In genomic region chr12:131733874-131734273, GRCh38 we compare ENCODE assay signal across 19 cellular contexts.
"Had no signal": no experiment of that assay in that cellular context is flagged by ENCODE, and none has a peak within 500 bp of the region (broad histone marks: within the 10 kb centered on the region; RNA-seq: fewer than 3 reads in every experiment).

No MANE protein-coding gene starts in this region.

- H3K4me1 Mint-ChIP-seq: activated CD4-positive, alpha-beta T cell treated with anti-CD3 and anti-CD28 coated beads, Interleukin-2, amount 10 ng/mL, durations not matched to agents 7 days and 5 days; naive thymus-derived CD4-positive, alpha-beta T cell; neural progenitor cell had no signal

- ATAC-seq: activated CD4-positive, CD25-positive, alpha-beta regulatory T cell treated with anti-CD3 and anti-CD28 coated beads, Interleukin-2, amount 50 U/mL, for 24 hours; activated CD8-positive, alpha-beta T cell treated with anti-CD3 and anti-CD28 coated beads for 36 hours; body of pancreas; left colon; lower lobe of right lung; psoas muscle; right cardiac atrium had no signal

- H3K9me3 Mint-ChIP-seq: activated CD4-positive, alpha-beta T cell treated with anti-CD3 and anti-CD28 coated beads, Interleukin-2, amount 10 ng/mL, durations not matched to agents 7 days and 5 days; activated CD8-positive, alpha-beta T cell treated with anti-CD3 and anti-CD28 coated beads for 36 hours; activated T-cell treated with anti-CD3 and anti-CD28 coated beads, Interleukin-2, amount 50 U/mL, for 4 hours; naive thymus-derived CD4-positive, alpha-beta T cell; neural progenitor cell; type B pancreatic cell had no signal

- H3K27me3 Mint-ChIP-seq: activated CD4-positive, alpha-beta T cell treated with anti-CD3 and anti-CD28 coated beads, Interleukin-2, amount 10 ng/mL, durations not matched to agents 7 days and 5 days; activated CD8-positive, alpha-beta T cell treated with anti-CD3 and anti-CD28 coated beads for 36 hours; naive thymus-derived CD4-positive, alpha-beta T cell; type B pancreatic cell had no signal

- DNase-seq: activated CD4-positive, alpha-beta T cell treated with anti-CD3 and anti-CD28 coated beads, Interleukin-2, amount 10 ng/mL, durations not matched to agents 7 days and 5 days; activated CD8-positive, alpha-beta T cell treated with anti-CD3 and anti-CD28 coated beads for 36 hours; activated naive CD4-positive, alpha-beta T cell treated with anti-CD3 and anti-CD28 coated beads, Interleukin-2, amount 50 U/mL, for 16 hours; activated T-cell treated with anti-CD3 and anti-CD28 coated beads, Interleukin-2, amount 50 U/mL, for 4 hours; anterior cingulate cortex; body of pancreas; erythroblast; foreskin fibroblast; heart right ventricle; left colon; lower lobe of right lung; naive thymus-derived CD4-positive, alpha-beta T cell; ovary; psoas muscle; right cardiac atrium; stimulated activated CD4-positive, alpha-beta T cell treated with anti-CD3 and anti-CD28 coated beads, Interleukin-1b, Interleukin-23, amount 100 ng/mL, for 48 hours had no signal

- H3K4me3 Mint-ChIP-seq: activated CD4-positive, alpha-beta T cell treated with anti-CD3 and anti-CD28 coated beads, Interleukin-2, amount 10 ng/mL, durations not matched to agents 7 days and 5 days; activated CD8-positive, alpha-beta T cell treated with anti-CD3 and anti-CD28 coated beads for 36 hours; activated T-cell treated with anti-CD3 and anti-CD28 coated beads, Interleukin-2, amount 50 U/mL, for 4 hours; naive thymus-derived CD4-positive, alpha-beta T cell; neural progenitor cell; type B pancreatic cell had no signal

- H3K27ac Mint-ChIP-seq: activated CD4-positive, alpha-beta T cell treated with anti-CD3 and anti-CD28 coated beads, Interleukin-2, amount 10 ng/mL, durations not matched to agents 7 days and 5 days; activated CD8-positive, alpha-beta T cell treated with anti-CD3 and anti-CD28 coated beads for 36 hours; neural progenitor cell; type B pancreatic cell had no signal
